ENCODE assay signal across 11 cellular contexts in the genomic region with DNA sequence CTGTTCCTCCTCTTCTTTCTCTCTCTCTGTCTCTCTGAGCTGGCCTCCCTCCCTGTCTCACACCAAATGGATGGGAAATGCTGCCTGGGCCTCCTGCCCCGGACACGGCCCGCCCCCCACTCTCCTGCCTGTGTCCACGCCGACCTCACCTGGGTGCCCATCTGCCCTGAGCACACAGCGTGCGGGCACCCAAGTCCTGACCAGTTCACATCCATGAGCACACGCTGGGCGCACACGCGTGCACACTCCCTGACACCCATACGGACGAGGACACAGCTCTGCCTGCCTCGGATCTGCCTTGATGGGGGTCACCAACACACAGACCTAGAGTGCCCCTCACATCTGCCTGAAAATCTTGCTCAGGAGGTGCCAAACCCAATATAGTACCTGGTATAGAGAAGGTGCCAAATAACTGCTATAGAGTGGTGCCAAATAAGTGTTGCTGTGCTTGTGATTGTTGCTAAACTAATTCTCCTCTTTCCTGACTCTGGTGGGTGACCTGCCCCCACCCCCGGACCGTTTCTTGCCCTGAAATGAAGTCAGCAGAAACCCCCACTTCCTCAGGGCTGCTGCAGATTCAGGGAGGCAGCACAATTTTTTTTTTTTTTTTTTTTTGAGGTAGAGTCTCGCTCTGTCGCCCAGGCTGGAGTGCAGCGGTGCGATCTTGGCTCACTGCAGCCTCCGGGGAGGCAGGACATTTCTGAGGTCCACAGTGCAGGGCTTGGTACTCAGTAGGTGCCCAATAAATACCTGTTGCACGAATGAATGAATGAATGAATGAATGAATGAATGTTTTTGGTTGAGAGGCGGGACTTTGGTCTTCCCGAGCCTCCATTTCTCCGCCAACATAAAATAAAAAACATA. TPM values are rescaled to one million over a fixed set of nuclear protein-coding genes. Genes with fewer than 3 reads are reported as not detected.
A peak's percentile ranks its signal among the peaks of the same experiment; 100 is the strongest.
DNase-seq lines count a peak whose midpoint lies in the region; ATAC-seq and TF ChIP-seq lines count a peak whose summit lies in the region.
"Had no signal": no experiment of that assay in that cellular context is flagged by ENCODE, and none has a peak within 500 bp of the region (broad histone marks: within the 10 kb centered on the region; RNA-seq: fewer than 3 reads in every experiment).

No MANE protein-coding gene starts in this region.

- peaks cover 61% of the 10 kb centered on the region for H3K4me1 Mint-ChIP-seq in stimulated activated effector memory CD8-positive, alpha-beta T cell treated with anti-CD3 and anti-CD28 coated beads, Interleukin-12 subunit alpha, Interleukin-12 subunit beta, amount 100 ng/mL, for 72 hours

- ATAC-seq in left lobe of liver (peak; percentile 1), HG02970 (IDR thresholded peaks at IDR 0.05; ENCODE audit: low FRiP score, unreplicated experiment) (no peak)
- ATAC-seq in stimulated activated effector memory CD8-positive, alpha-beta T cell treated with anti-CD3 and anti-CD28 coated beads, Interleukin-12 subunit alpha, Interleukin-12 subunit beta, amount 100 ng/mL, for 72 hours = no peak
- ATAC-seq: PC-3 had no signal

- intact Hi-C loops in ascending aorta (cut with DNase I) = no loop called here

- no peaks in the 10 kb centered on the region for H3K36me3 ChIP-seq in ascending aorta

- TF ChIP-seq CTCF in GM12865 (IDR thresholded peaks at IDR 0.05; ENCODE audit: insufficient read depth, low read depth, low read length, missing control alignments) (no peak), ascending aorta (IDR thresholded peaks at IDR 0.05) (no peak)

- H3K4me3 ChIP-seq in GM12865 (ENCODE audit: low read depth, low read length) (no peak overlapping the region), ascending aorta (peak overlapping the region in 1 of 2 donors; percentile 99)

- H3K4me1 ChIP-seq in ascending aorta = peaks cover 22 to 34% of the 10 kb centered on the region in 2 donors

- no peaks in the 10 kb centered on the region for H3K9me3 ChIP-seq in ascending aorta

- DNase-seq in GM12865 (ENCODE audit: low read depth) = peak; percentile 65
- DNase-seq in ascending aorta (ENCODE audit: low spot score in 2 of 2) = no peak
- DNase-seq in left lobe of liver (ENCODE audit: low spot score) = peak; percentile 81
- DNase-seq in stimulated activated effector memory CD8-positive, alpha-beta T cell treated with anti-CD3 and anti-CD28 coated beads, Interleukin-12 subunit alpha, Interleukin-12 subunit beta, amount 100 ng/mL, for 72 hours (ENCODE audit: low spot score in 2 of 2) = no peak
- DNase-seq in MV-4-11 (lab: John Stamatoyannopoulos, UW) = no peak
- DNase-seq in activated effector memory CD4-positive, alpha-beta T cell treated with Interleukin-2 at 50 U/mL for 16 hours = no peak
- no peak for DNase-seq in NK-92 treated with Interleukin-12 subunit alpha and Interleukin-12 subunit beta, amount 100 ng/mL, for 24 hours (lab: John Stamatoyannopoulos, UW)
- DNase-seq: activated CD4-positive, CD25-positive, alpha-beta regulatory T cell; DMS79 treated with DMSO at 0.1 percent for 48 hours; PC-3 had no signal

- H3K27ac Mint-ChIP-seq in stimulated activated effector memory CD8-positive, alpha-beta T cell treated with anti-CD3 and anti-CD28 coated beads, Interleukin-12 subunit alpha, Interleukin-12 subunit beta, amount 100 ng/mL, for 72 hours = peak overlapping the region; percentile 67

- H3K9me3 Mint-ChIP-seq in stimulated activated effector memory CD8-positive, alpha-beta T cell treated with anti-CD3 and anti-CD28 coated beads, Interleukin-12 subunit alpha, Interleukin-12 subunit beta, amount 100 ng/mL, for 72 hours = no peaks in the 10 kb centered on the region

- peak overlapping the region; percentile 100 for H3K27ac ChIP-seq in ascending aorta

- H3K36me3 Mint-ChIP-seq in stimulated activated effector memory CD8-positive, alpha-beta T cell treated with anti-CD3 and anti-CD28 coated beads, Interleukin-12 subunit alpha, Interleukin-12 subunit beta, amount 100 ng/mL, for 72 hours = peaks cover 10% of the 10 kb centered on the region

- H3K4me3 Mint-ChIP-seq in stimulated activated effector memory CD8-positive, alpha-beta T cell treated with anti-CD3 and anti-CD28 coated beads, Interleukin-12 subunit alpha, Interleukin-12 subunit beta, amount 100 ng/mL, for 72 hours = peak overlapping the region; percentile 43

- no peaks in the 10 kb centered on the region for H3K27me3 ChIP-seq in ascending aorta

RNA-seq across cellular contexts. Expression of gene NFIC, which starts 4.6 kb away (rescaled TPM):
- total RNA-seq in ascending aorta (194 TPM), left lobe of liver (203 TPM)

Comparison
In these comparisons a context has a peak if more than half of its experiments do, and no peak if none do; other contexts are left out.
1. DNase-seq: peak in GM12865 (single experiment) and left lobe of liver (single experiment); none in ascending aorta (0 of 2), stimulated activated effector memory CD8-positive, alpha-beta T cell treated with anti-CD3 and anti-CD28 coated beads, Interleukin-12 subunit alpha, Interleukin-12 subunit beta, amount 100 ng/mL, for 72 hours (0 of 2), MV-4-11 (single experiment), activated effector memory CD4-positive, alpha-beta T cell treated with Interleukin-2 at 50 U/mL for 16 hours (single experiment) and NK-92 treated with Interleukin-12 subunit alpha and Interleukin-12 subunit beta, amount 100 ng/mL, for 24 hours (single experiment).